ENCODE assay signal across 17 cellular contexts in the genomic region with DNA sequence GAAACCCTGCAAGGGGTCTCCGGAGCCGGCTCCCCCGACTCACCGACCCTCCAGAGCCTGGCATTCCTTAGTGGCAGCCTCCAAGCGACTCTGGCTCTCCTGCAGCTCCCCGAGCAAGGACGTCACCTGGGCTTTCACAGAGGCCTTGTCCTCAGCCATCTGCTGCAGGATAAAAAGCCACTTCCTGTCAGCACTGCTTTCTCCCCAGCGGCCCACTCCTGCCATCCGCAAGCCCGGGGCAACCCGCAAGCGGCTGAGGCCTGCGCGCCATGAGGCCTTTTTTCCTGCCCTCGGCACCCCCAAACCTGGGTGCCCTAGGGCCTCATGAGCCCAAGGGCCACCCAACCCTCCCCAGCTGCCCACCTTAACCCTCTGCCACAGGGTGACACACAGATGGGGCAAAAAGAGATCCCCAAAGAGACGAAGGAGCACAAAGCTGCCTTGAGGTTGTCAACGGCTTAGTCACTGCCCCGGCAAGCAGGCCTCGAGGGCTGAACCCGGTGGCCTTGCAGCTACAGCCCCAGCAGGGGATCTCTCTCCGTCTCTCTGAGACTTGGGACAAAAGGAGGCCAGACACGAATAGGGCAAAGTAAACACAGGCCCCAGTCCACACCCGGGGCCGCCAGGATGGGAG. TPM values are rescaled to one million over a fixed set of nuclear protein-coding genes. Genes with fewer than 3 reads are reported as not detected.
"Had no signal": no experiment of that assay in that cellular context is flagged by ENCODE, and none has a peak within 500 bp of the region (broad histone marks: within the 10 kb centered on the region; RNA-seq: fewer than 3 reads in every experiment).

No MANE protein-coding gene starts in this region.

RNA-seq across cellular contexts. Expression of a gene that starts 7.5 kb away (rescaled TPM):
- total RNA-seq: colonic mucosa, dermis blood vessel endothelial cell, endodermal cell, hepatocyte, left cardiac atrium, left ventricle myocardium inferior, lower lobe of right lung, mesothelial cell of epicardium, neural crest cell, osteocyte, pulmonary artery endothelial cell, sciatic nerve, skeletal muscle tissue, urinary bladder had no signal
- polyA plus RNA-seq: hepatocyte, urinary bladder had no signal

RNA-seq across cellular contexts. Expression of a gene that starts 26.8 kb away (rescaled TPM):
- total RNA-seq: colonic mucosa, dermis blood vessel endothelial cell, endodermal cell, hepatocyte, kidney, left cardiac atrium, left ventricle myocardium inferior, lower lobe of right lung, mesothelial cell of epicardium, neural crest cell, osteocyte, pulmonary artery endothelial cell, sciatic nerve, skeletal muscle tissue, spleen, urinary bladder had no signal
- polyA plus RNA-seq: hepatocyte, spleen, thymus, urinary bladder had no signal
